ENCODE assay signal across 8 cellular contexts in the genomic region with DNA sequence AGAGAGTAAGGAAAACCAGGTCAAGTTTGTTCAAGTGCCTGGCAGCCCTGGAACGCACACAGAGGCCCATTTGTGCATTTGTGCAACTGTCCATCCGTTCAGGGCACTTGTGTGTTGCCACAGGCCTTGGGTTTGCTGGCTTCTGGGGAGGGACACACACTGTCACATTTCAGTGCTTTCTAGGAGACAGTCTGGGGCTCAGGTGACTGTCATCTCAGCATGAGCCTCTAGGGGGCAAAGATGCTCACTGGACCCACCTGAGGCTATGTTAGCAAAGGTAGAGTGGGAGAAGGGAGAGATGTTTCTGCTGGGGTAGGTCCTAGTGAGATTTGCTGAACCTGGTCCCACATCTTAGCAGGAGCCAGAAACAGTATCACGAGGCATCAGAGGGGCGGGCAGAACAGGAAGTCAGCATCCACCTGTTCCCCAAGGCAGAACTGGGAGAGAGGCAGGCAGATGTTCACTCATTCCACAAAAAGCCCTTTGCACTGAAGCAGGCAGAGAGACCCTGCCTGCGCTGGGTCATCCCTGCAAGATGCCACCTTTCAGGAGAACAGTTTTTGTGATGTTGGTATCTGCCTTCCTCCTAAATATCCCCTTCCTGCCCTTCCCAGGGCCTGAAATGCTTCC. TPM values are rescaled to one million over a fixed set of nuclear protein-coding genes. Genes with fewer than 3 reads are reported as not detected.
A peak's percentile ranks its signal among the peaks of the same experiment; 100 is the strongest.
DNase-seq lines count a peak whose midpoint lies in the region; ATAC-seq, FAIRE-seq and TF ChIP-seq lines count a peak whose summit lies in the region.

No MANE protein-coding gene starts in this region.

- 63% methylated on average over 5 of the region's 5 CpGs; no CpG with 5 or more reads in 1 of the 2 donors for WGBS in testis, 2 donors

- POLR2A ChIA-PET in GM10248 (lab: Yijun Ruan, JAX), result no interaction called here

- H3K27me3 ChIP-seq in lower lobe of right lung (ENCODE audit: low read depth) (no peaks in the 10 kb centered on the region), testis (no peaks in the 10 kb centered on the region)

- no peaks in the 10 kb centered on the region for H3K36me3 ChIP-seq in lower lobe of right lung
- H3K36me3 ChIP-seq in testis (ENCODE audit: low read depth, missing control alignments), result no peaks in the 10 kb centered on the region

- ATAC-seq in lower lobe of right lung, result peak; percentile 59 to 74
- no peak for ATAC-seq in GM19035 (IDR thresholded peaks at IDR 0.05; ENCODE audit: unreplicated experiment)

- CTCF ChIA-PET in GM10248 (lab: Yijun Ruan, JAX), result interaction anchor here (0.7 to 1.6 kb wide), 8 partner anchors 10 to 48 kb away, joined by 3 to 4 read pairs (median 3); no protein-coding TSS in a partner anchor

- intact Hi-C loops in lower lobe of right lung (cut with DNase I), result no loop called here
- intact Hi-C loops in testis (cut with DNase I; ENCODE audit: low total_unique reads), result no loop called here

- TF ChIP-seq CTCF in GM10248 (IDR thresholded peaks at IDR 0.05; ENCODE audit: control extremely low read depth, extremely low read depth, low read depth, missing control alignments) (peak; percentile 61), lower lobe of right lung (IDR thresholded peaks at IDR 0.05) (peak; percentile 52), testis (IDR thresholded peaks at IDR 0.05) (peak in 2 of 3 experiments; percentile 42 to 56)

- FAIRE-seq in HTR-8/SVneo (lab: Jason Lieb, UNC), result no peak

- no peaks in the 10 kb centered on the region for H3K9me3 ChIP-seq in lower lobe of right lung
- H3K9me3 ChIP-seq in testis, result no peaks in the 10 kb centered on the region

- no peak for TF ChIP-seq POLR2A in testis (IDR thresholded peaks at IDR 0.05)

- no peak overlapping the region for H3K4me3 ChIP-seq in lower lobe of right lung
- no peak overlapping the region for H3K4me3 ChIP-seq in testis

- H3K4me1 ChIP-seq in lower lobe of right lung (peaks cover 39% of the 10 kb centered on the region), testis (peaks cover 19% of the 10 kb centered on the region)

- H3K27ac ChIP-seq in lower lobe of right lung, result no peak overlapping the region
- H3K27ac ChIP-seq in testis, result no peak overlapping the region

- DNase-seq in GM10248 (ENCODE audit: extremely low spot score) (peak; percentile 77), HTR-8/SVneo (ENCODE audit: insufficient read length, low spot score) (peak; percentile 53), T-helper 9 cell (peak; percentile 40), T47D (ENCODE audit: low read depth in 1 of 2, low spot score in 1 of 2) (peak; percentile 56 to 74), lower lobe of right lung (no peak), testis (no peak), NCI-H187 treated with DMSO at 0.1 percent for 48 hours (lab: John Stamatoyannopoulos, UW) (no peak)

- in situ Hi-C loops in T47D (cut with HindIII; ENCODE audit: low pct_unique_long_range_greater_than_20kb, low sequenced_read_pairs), result no loop called here

RNA-seq across cellular contexts. Expression of gene RAI1, which starts 48.5 kb away (rescaled TPM):
- total RNA-seq in lower lobe of right lung, result 31.1 TPM
- total RNA-seq in testis, result 10 to 100 TPM; 42.8 to 44.5 TPM
- polyA plus RNA-seq in testis (ENCODE audit: insufficient read depth, low read depth, low replicate concordance), result 17.5 TPM

Comparison
In these comparisons a context has a peak if more than half of its experiments do, and no peak if none do; other contexts are left out.
1. DNase-seq: peak in GM10248 (single experiment), HTR-8/SVneo (single experiment), T-helper 9 cell (single experiment) and T47D (2 of 2); none in lower lobe of right lung (single experiment), testis (single experiment) and NCI-H187 treated with DMSO at 0.1 percent for 48 hours (single experiment).
2. Peak in every context shown above with its lines, with median percentiles within 50 percentile points of each other: CTCF ChIP-seq.